Comparison of ENCODE assay signal across 10 cellular contexts in genomic region chr11:33772300-33772699, GRCh38. TPM values are rescaled to one million over a fixed set of nuclear protein-coding genes. Genes with fewer than 3 reads are reported as not detected.
DNase-seq lines count a peak whose midpoint lies in the region; ATAC-seq and TF ChIP-seq lines count a peak whose summit lies in the region.
"Had no signal": no experiment of that assay in that cellular context is flagged by ENCODE, and none has a peak within 500 bp of the region (broad histone marks: within the 10 kb centered on the region; RNA-seq: fewer than 3 reads in every experiment).

No MANE protein-coding gene starts in this region.

- CTCF ChIA-PET in activated CD8-positive, alpha-beta memory T cell treated with anti-CD3 and anti-CD28 coated beads, Interleukin-2, amount 10 ng/mL, durations not matched to agents 7 days and 5 days (lab: Charles Lee) = interaction anchor here (1.0 kb wide), 1 partner anchor 30 kb away, joined by 4 read pairs; no protein-coding TSS in a partner anchor

- no peak for ATAC-seq in activated CD8-positive, alpha-beta memory T cell treated with anti-CD3 and anti-CD28 coated beads, Interleukin-2, amount 10 ng/mL, durations not matched to agents 7 days and 5 days

- no peak overlapping the region for H3K27ac Mint-ChIP-seq in activated CD8-positive, alpha-beta memory T cell treated with anti-CD3 and anti-CD28 coated beads, Interleukin-2, amount 10 ng/mL, durations not matched to agents 7 days and 5 days
- no peak overlapping the region for H3K27ac Mint-ChIP-seq in osteocyte (ENCODE audit: unreplicated experiment)

- H3K4me3 Mint-ChIP-seq in activated CD8-positive, alpha-beta memory T cell treated with anti-CD3 and anti-CD28 coated beads, Interleukin-2, amount 10 ng/mL, durations not matched to agents 7 days and 5 days = peak overlapping the region; percentile 93
- H3K4me3 Mint-ChIP-seq in osteocyte (ENCODE audit: unreplicated experiment) = peak overlapping the region; percentile 58

- H3K4me1 Mint-ChIP-seq in activated CD8-positive, alpha-beta memory T cell treated with anti-CD3 and anti-CD28 coated beads, Interleukin-2, amount 10 ng/mL, durations not matched to agents 7 days and 5 days = peaks cover 28% of the 10 kb centered on the region
- peaks cover 25% of the 10 kb centered on the region for H3K4me1 Mint-ChIP-seq in osteocyte (ENCODE audit: unreplicated experiment)

- H3K36me3 Mint-ChIP-seq in activated CD8-positive, alpha-beta memory T cell treated with anti-CD3 and anti-CD28 coated beads, Interleukin-2, amount 10 ng/mL, durations not matched to agents 7 days and 5 days = peaks cover 16% of the 10 kb centered on the region
- peaks cover 19% of the 10 kb centered on the region for H3K36me3 Mint-ChIP-seq in osteocyte (ENCODE audit: unreplicated experiment)

- no peaks in the 10 kb centered on the region for H3K27me3 ChIP-seq in dorsolateral prefrontal cortex

- peaks cover 21% of the 10 kb centered on the region for H3K27me3 Mint-ChIP-seq in activated CD8-positive, alpha-beta memory T cell treated with anti-CD3 and anti-CD28 coated beads, Interleukin-2, amount 10 ng/mL, durations not matched to agents 7 days and 5 days
- no peaks in the 10 kb centered on the region for H3K27me3 Mint-ChIP-seq in osteocyte (ENCODE audit: unreplicated experiment)

- no peak for DNase-seq in activated CD8-positive, alpha-beta memory T cell treated with anti-CD3 and anti-CD28 coated beads, Interleukin-2, amount 10 ng/mL, durations not matched to agents 7 days and 5 days
- no peak for DNase-seq in activated CD8-positive, alpha-beta memory T cell treated with anti-CD3 and anti-CD28 coated beads, Interleukin-2, amount 50 U/mL, for 48 hours
- DNase-seq in MV-4-11 (lab: John Stamatoyannopoulos, UW) = peak; percentile 59
- no peak for DNase-seq in dorsolateral prefrontal cortex
- DNase-seq in osteocyte (ENCODE audit: extremely low spot score, unreplicated experiment) = no peak
- no peak for DNase-seq in SHP77 treated with DMSO at 0.1 percent for 48 hours (lab: John Stamatoyannopoulos, UW)
- DNase-seq in foreskin fibroblast = no peak
- no peak for DNase-seq in AML-193 (lab: John Stamatoyannopoulos, UW)
- DNase-seq: SHP77; stimulated activated naive CD4-positive, alpha-beta T cell treated with Interleukin-2 at 50 U/mL for 16 hours had no signal

- H3K27ac ChIP-seq in dorsolateral prefrontal cortex = no peak overlapping the region

- intact Hi-C loops in dorsolateral prefrontal cortex (cut with DNase I) = loop anchor here (2.0 to 10.0 kb wide), 3 partner anchors 35 to 607 kb away; partner anchors contain the start of genes C11orf91 (in 1 of the 2), CD59 (in 1 of the 2) and CSTF3 (in 1 of the 2)

- TF ChIP-seq CTCF in dorsolateral prefrontal cortex (IDR thresholded peaks at IDR 0.05 in 54 of 56, conservative IDR thresholded peaks at IDR 0.05 in 2 of 56; ENCODE audit: low read depth in 1 of 56, partially characterized antibody in 56 of 56) (no peak), osteocyte (IDR thresholded peaks at IDR 0.05) (no peak), foreskin fibroblast (IDR thresholded peaks at IDR 0.05; ENCODE audit: low read depth, low read length) (no peak)

- H3K9me3 Mint-ChIP-seq in activated CD8-positive, alpha-beta memory T cell treated with anti-CD3 and anti-CD28 coated beads, Interleukin-2, amount 10 ng/mL, durations not matched to agents 7 days and 5 days (ENCODE audit: low read depth) = no peaks in the 10 kb centered on the region
- H3K9me3 Mint-ChIP-seq in osteocyte (ENCODE audit: unreplicated experiment) = no peaks in the 10 kb centered on the region

- H3K4me3 ChIP-seq in dorsolateral prefrontal cortex = peak overlapping the region in 33 of 59 donors; percentile 7 to 100 (median 98)
- H3K4me3 ChIP-seq in foreskin fibroblast (ENCODE audit: low read depth in 1 of 2, low read length in 2 of 2) = no peak overlapping the region

RNA-seq across cellular contexts. Expression of gene FBXO3, which starts 2.0 kb away (rescaled TPM):
- 10 to 100 TPM; 14.9 to 17.0 TPM for total RNA-seq in activated CD8-positive, alpha-beta memory T cell treated with anti-CD3 and anti-CD28 coated beads, Interleukin-2, amount 10 ng/mL, durations not matched to agents 7 days and 5 days
- 10 to 100 TPM; 26.6 to 67.9 (median 53.5) TPM for total RNA-seq in dorsolateral prefrontal cortex
- 30.6 and 31.1 TPM in 2 replicates for total RNA-seq in osteocyte

RNA-seq across cellular contexts. Expression of gene CD59, which starts 36.1 kb away (rescaled TPM):
- total RNA-seq in activated CD8-positive, alpha-beta memory T cell treated with anti-CD3 and anti-CD28 coated beads, Interleukin-2, amount 10 ng/mL, durations not matched to agents 7 days and 5 days = 10 to 100 TPM; 54.1 to 70.5 TPM
- total RNA-seq in dorsolateral prefrontal cortex (100 to 1,000 TPM; 235 to 598 (median 367) TPM), osteocyte (857 and 912 TPM in 2 replicates)

Comparison
In these comparisons a context has a peak if more than half of its experiments do, and no peak if none do; other contexts are left out.
1. H3K4me3 ChIP-seq: peak in dorsolateral prefrontal cortex (33 of 59); none in foreskin fibroblast (0 of 2).